In the genomic region with DNA sequence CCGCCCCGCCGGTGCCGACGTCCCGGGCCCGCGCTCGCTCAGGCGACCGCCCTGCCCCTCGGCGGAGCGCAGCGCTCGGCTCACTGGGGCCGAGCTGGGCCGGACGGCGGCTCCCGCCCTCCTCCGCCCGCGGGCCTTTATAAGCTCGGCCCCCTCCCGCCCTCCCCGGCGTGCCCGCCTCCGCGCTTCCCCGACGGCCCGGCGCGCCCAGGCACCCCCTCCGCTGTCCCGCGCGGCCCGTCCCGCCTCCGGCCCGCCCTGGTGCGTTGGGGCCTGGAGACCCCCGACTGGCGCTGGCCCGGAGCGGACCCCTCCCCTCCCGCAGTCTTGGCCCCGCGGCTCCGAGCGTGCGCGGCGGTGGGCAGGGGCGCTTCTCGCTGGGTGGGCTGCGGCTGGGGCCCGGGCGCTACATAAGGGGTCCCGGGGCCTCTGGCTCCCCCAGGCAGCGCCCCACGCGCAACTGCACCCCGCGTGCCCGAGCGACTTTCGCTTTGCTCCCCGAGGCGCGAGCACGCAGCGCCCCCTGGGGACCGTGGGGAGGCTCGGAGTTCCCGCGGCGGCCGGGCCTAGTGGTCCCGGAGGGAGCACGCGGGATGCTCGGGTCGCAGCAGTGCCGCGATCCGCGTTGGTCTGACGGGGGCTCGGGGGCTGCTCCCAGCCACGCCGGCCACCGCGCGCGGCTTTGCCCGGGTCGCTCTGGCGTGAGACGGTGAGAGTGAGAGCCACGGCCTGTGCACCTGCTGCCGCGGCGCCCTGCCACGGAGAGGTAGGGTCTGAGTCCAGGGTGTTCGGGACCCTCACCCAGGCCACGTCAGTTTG, we compare ENCODE assay signal across 1 cellular context.
TF ChIP-seq lines count a peak whose summit lies in the region.

A gene with protein sequence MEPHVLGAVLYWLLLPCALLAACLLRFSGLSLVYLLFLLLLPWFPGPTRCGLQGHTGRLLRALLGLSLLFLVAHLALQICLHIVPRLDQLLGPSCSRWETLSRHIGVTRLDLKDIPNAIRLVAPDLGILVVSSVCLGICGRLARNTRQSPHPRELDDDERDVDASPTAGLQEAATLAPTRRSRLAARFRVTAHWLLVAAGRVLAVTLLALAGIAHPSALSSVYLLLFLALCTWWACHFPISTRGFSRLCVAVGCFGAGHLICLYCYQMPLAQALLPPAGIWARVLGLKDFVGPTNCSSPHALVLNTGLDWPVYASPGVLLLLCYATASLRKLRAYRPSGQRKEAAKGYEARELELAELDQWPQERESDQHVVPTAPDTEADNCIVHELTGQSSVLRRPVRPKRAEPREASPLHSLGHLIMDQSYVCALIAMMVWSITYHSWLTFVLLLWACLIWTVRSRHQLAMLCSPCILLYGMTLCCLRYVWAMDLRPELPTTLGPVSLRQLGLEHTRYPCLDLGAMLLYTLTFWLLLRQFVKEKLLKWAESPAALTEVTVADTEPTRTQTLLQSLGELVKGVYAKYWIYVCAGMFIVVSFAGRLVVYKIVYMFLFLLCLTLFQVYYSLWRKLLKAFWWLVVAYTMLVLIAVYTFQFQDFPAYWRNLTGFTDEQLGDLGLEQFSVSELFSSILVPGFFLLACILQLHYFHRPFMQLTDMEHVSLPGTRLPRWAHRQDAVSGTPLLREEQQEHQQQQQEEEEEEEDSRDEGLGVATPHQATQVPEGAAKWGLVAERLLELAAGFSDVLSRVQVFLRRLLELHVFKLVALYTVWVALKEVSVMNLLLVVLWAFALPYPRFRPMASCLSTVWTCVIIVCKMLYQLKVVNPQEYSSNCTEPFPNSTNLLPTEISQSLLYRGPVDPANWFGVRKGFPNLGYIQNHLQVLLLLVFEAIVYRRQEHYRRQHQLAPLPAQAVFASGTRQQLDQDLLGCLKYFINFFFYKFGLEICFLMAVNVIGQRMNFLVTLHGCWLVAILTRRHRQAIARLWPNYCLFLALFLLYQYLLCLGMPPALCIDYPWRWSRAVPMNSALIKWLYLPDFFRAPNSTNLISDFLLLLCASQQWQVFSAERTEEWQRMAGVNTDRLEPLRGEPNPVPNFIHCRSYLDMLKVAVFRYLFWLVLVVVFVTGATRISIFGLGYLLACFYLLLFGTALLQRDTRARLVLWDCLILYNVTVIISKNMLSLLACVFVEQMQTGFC (N-terminal part only) (minus strand): TSS at position 115 of the 819 bp plus-strand sequence. CDS start 256 bp downstream, outside the sequence.

TF ChIP-seq in K562, 482 proteins besides CTCF, POLR2A, EP300 and RAD21 (continued from another document and continues in another):
- TF ChIP-seq, protein P1, sequence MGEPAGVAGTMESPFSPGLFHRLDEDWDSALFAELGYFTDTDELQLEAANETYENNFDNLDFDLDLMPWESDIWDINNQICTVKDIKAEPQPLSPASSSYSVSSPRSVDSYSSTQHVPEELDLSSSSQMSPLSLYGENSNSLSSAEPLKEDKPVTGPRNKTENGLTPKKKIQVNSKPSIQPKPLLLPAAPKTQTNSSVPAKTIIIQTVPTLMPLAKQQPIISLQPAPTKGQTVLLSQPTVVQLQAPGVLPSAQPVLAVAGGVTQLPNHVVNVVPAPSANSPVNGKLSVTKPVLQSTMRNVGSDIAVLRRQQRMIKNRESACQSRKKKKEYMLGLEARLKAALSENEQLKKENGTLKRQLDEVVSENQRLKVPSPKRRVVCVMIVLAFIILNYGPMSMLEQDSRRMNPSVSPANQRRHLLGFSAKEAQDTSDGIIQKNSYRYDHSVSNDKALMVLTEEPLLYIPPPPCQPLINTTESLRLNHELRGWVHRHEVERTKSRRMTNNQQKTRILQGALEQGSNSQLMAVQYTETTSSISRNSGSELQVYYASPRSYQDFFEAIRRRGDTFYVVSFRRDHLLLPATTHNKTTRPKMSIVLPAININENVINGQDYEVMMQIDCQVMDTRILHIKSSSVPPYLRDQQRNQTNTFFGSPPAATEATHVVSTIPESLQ (CRISPR knock-in tag; IDR thresholded peaks at IDR 0.05) = no peak
- TF ChIP-seq MIER1 (IDR thresholded peaks at IDR 0.05; ENCODE audit: low read depth) = no peak
- TF ChIP-seq, protein P2, sequence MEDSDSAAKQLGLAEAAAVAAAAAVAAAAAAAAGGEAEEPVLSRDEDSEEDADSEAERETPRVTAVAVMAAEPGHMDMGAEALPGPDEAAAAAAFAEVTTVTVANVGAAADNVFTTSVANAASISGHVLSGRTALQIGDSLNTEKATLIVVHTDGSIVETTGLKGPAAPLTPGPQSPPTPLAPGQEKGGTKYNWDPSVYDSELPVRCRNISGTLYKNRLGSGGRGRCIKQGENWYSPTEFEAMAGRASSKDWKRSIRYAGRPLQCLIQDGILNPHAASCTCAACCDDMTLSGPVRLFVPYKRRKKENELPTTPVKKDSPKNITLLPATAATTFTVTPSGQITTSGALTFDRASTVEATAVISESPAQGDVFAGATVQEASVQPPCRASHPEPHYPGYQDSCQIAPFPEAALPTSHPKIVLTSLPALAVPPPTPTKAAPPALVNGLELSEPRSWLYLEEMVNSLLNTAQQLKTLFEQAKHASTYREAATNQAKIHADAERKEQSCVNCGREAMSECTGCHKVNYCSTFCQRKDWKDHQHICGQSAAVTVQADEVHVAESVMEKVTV (CRISPR knock-in tag; IDR thresholded peaks at IDR 0.05) = peak; percentile 87
- TF ChIP-seq MTA2 (IDR thresholded peaks at IDR 0.05; ENCODE audit: low read depth) = peak; percentile 41; the same call in 1 of the 2 replicates
- TF ChIP-seq, protein P3, sequence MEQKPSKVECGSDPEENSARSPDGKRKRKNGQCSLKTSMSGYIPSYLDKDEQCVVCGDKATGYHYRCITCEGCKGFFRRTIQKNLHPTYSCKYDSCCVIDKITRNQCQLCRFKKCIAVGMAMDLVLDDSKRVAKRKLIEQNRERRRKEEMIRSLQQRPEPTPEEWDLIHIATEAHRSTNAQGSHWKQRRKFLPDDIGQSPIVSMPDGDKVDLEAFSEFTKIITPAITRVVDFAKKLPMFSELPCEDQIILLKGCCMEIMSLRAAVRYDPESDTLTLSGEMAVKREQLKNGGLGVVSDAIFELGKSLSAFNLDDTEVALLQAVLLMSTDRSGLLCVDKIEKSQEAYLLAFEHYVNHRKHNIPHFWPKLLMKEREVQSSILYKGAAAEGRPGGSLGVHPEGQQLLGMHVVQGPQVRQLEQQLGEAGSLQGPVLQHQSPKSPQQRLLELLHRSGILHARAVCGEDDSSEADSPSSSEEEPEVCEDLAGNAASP (IDR thresholded peaks at IDR 0.05) = no peak
- peak; percentile 76; the same call in 1 of the 2 replicates for TF ChIP-seq PHF8 (IDR thresholded peaks at IDR 0.05; ENCODE audit: borderline replicate concordance, low read length)
- no peak for TF ChIP-seq ETV1 (tag; conservative IDR thresholded peaks at IDR 0.05; ENCODE audit: low read depth)
- TF ChIP-seq ARNT (IDR thresholded peaks at IDR 0.05) = no peak
- no peak for TF ChIP-seq MED1 (CRISPR knock-in tag; IDR thresholded peaks at IDR 0.05; ENCODE audit: borderline replicate concordance)
- peak; percentile 88 for TF ChIP-seq ZNF431 (CRISPR knock-in tag; IDR thresholded peaks at IDR 0.05)
- no peak for TF ChIP-seq C11orf30 (IDR thresholded peaks at IDR 0.05; ENCODE audit: low read depth)
- TF ChIP-seq EHMT2 (IDR thresholded peaks at IDR 0.05) = no peak
- TF ChIP-seq, protein P4, sequence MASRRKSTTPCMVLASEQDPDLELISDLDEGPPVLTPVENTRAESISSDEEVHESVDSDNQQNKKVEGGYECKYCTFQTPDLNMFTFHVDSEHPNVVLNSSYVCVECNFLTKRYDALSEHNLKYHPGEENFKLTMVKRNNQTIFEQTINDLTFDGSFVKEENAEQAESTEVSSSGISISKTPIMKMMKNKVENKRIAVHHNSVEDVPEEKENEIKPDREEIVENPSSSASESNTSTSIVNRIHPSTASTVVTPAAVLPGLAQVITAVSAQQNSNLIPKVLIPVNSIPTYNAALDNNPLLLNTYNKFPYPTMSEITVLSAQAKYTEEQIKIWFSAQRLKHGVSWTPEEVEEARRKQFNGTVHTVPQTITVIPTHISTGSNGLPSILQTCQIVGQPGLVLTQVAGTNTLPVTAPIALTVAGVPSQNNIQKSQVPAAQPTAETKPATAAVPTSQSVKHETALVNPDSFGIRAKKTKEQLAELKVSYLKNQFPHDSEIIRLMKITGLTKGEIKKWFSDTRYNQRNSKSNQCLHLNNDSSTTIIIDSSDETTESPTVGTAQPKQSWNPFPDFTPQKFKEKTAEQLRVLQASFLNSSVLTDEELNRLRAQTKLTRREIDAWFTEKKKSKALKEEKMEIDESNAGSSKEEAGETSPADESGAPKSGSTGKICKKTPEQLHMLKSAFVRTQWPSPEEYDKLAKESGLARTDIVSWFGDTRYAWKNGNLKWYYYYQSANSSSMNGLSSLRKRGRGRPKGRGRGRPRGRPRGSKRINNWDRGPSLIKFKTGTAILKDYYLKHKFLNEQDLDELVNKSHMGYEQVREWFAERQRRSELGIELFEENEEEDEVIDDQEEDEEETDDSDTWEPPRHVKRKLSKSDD (conservative IDR thresholded peaks at IDR 0.05; ENCODE audit: low read length) = no peak; the same call in 1 of the 2 replicates
- TF ChIP-seq ZNF146 (CRISPR knock-in tag; IDR thresholded peaks at IDR 0.05; ENCODE audit: unreplicated experiment) = no peak
- TF ChIP-seq, protein P5, sequence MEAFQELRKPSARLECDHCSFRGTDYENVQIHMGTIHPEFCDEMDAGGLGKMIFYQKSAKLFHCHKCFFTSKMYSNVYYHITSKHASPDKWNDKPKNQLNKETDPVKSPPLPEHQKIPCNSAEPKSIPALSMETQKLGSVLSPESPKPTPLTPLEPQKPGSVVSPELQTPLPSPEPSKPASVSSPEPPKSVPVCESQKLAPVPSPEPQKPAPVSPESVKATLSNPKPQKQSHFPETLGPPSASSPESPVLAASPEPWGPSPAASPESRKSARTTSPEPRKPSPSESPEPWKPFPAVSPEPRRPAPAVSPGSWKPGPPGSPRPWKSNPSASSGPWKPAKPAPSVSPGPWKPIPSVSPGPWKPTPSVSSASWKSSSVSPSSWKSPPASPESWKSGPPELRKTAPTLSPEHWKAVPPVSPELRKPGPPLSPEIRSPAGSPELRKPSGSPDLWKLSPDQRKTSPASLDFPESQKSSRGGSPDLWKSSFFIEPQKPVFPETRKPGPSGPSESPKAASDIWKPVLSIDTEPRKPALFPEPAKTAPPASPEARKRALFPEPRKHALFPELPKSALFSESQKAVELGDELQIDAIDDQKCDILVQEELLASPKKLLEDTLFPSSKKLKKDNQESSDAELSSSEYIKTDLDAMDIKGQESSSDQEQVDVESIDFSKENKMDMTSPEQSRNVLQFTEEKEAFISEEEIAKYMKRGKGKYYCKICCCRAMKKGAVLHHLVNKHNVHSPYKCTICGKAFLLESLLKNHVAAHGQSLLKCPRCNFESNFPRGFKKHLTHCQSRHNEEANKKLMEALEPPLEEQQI (IDR thresholded peaks at IDR 0.05) = no peak
- TF ChIP-seq ZNF133 (CRISPR knock-in tag; IDR thresholded peaks at IDR 0.05) = no peak
- TF ChIP-seq GABPB2 (CRISPR knock-in tag; conservative IDR thresholded peaks at IDR 0.05) = no peak
- TF ChIP-seq EZH2 (IDR thresholded peaks at IDR 0.05; ENCODE audit: borderline replicate concordance, low read depth, low read length) = no peak
- no peak for TF ChIP-seq XRCC3 (IDR thresholded peaks at IDR 0.05)
- TF ChIP-seq CBX3 (IDR thresholded peaks at IDR 0.05; ENCODE audit: borderline replicate concordance in 1 of 2, low read length in 2 of 2) = peak in 1 of 2 experiments; percentile 17; a peak in 1 of 3 replicates
- TF ChIP-seq, protein P6, sequence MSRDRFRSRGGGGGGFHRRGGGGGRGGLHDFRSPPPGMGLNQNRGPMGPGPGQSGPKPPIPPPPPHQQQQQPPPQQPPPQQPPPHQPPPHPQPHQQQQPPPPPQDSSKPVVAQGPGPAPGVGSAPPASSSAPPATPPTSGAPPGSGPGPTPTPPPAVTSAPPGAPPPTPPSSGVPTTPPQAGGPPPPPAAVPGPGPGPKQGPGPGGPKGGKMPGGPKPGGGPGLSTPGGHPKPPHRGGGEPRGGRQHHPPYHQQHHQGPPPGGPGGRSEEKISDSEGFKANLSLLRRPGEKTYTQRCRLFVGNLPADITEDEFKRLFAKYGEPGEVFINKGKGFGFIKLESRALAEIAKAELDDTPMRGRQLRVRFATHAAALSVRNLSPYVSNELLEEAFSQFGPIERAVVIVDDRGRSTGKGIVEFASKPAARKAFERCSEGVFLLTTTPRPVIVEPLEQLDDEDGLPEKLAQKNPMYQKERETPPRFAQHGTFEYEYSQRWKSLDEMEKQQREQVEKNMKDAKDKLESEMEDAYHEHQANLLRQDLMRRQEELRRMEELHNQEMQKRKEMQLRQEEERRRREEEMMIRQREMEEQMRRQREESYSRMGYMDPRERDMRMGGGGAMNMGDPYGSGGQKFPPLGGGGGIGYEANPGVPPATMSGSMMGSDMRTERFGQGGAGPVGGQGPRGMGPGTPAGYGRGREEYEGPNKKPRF (IDR thresholded peaks at IDR 0.05; ENCODE audit: low read depth, low read length) = no peak
- no peak; the same call in 1 of the 2 replicates for TF ChIP-seq PHB (CRISPR knock-in tag; IDR thresholded peaks at IDR 0.05)
- TF ChIP-seq ADNP (tag; IDR thresholded peaks at IDR 0.05) = no peak
- no peak for TF ChIP-seq HEY1 (CRISPR knock-in tag; IDR thresholded peaks at IDR 0.05; ENCODE audit: borderline replicate concordance)
- 0 out of 2 replicates have a peak, but pooled peaks have one; percentile 28 for TF ChIP-seq CBX1 (IDR thresholded peaks at IDR 0.05; ENCODE audit: low read depth)
- TF ChIP-seq CREBBP (IDR thresholded peaks at IDR 0.05; ENCODE audit: low read depth, low read length) = no peak
- TF ChIP-seq ZC3H11A (IDR thresholded peaks at IDR 0.05; ENCODE audit: low read depth, low read length) = 0 out of 2 replicates have a peak, but pooled peaks have one; percentile 84
- TF ChIP-seq, protein P7, sequence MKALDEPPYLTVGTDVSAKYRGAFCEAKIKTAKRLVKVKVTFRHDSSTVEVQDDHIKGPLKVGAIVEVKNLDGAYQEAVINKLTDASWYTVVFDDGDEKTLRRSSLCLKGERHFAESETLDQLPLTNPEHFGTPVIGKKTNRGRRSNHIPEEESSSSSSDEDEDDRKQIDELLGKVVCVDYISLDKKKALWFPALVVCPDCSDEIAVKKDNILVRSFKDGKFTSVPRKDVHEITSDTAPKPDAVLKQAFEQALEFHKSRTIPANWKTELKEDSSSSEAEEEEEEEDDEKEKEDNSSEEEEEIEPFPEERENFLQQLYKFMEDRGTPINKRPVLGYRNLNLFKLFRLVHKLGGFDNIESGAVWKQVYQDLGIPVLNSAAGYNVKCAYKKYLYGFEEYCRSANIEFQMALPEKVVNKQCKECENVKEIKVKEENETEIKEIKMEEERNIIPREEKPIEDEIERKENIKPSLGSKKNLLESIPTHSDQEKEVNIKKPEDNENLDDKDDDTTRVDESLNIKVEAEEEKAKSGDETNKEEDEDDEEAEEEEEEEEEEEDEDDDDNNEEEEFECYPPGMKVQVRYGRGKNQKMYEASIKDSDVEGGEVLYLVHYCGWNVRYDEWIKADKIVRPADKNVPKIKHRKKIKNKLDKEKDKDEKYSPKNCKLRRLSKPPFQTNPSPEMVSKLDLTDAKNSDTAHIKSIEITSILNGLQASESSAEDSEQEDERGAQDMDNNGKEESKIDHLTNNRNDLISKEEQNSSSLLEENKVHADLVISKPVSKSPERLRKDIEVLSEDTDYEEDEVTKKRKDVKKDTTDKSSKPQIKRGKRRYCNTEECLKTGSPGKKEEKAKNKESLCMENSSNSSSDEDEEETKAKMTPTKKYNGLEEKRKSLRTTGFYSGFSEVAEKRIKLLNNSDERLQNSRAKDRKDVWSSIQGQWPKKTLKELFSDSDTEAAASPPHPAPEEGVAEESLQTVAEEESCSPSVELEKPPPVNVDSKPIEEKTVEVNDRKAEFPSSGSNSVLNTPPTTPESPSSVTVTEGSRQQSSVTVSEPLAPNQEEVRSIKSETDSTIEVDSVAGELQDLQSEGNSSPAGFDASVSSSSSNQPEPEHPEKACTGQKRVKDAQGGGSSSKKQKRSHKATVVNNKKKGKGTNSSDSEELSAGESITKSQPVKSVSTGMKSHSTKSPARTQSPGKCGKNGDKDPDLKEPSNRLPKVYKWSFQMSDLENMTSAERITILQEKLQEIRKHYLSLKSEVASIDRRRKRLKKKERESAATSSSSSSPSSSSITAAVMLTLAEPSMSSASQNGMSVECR (CRISPR knock-in tag; IDR thresholded peaks at IDR 0.05) = peak; percentile 95
- TF ChIP-seq RBBP5 (IDR thresholded peaks at IDR 0.05; ENCODE audit: borderline replicate concordance, insufficient read depth, low read length, poor library complexity, severe bottlenecking) = peak; percentile 55
